8 cellular contexts compared by ENCODE assay signal in genomic region chr7:111556977-111557376, GRCh38.
"Had no signal": no experiment of that assay in that cellular context is flagged by ENCODE, and none has a peak within 500 bp of the region (broad histone marks: within the 10 kb centered on the region; RNA-seq: fewer than 3 reads in every experiment).

No MANE protein-coding gene starts in this region.

- FAIRE-seq: H1, H54, HTR-8/SVneo had no signal

- H3K9me3 Mint-ChIP-seq: GM23338, H9 had no signal

- ATAC-seq: GM23338 had no signal

- H3K27ac Mint-ChIP-seq: GM23338, H9 had no signal

- DNase-seq: H9, HCEC 1CT, IMR-90, KBM-7 had no signal

- H3K4me3 ChIP-seq: GM23338 had no signal

- H3K4me2 ChIP-seq: GM23338 had no signal

- H3K4me3 Mint-ChIP-seq: GM23338, H9 had no signal

- H2AFZ ChIP-seq: GM23338 had no signal
